Comparison of ENCODE assay signal across 16 cellular contexts in genomic region chr6:7902221-7902620, GRCh38.
"Had no signal": no experiment of that assay in that cellular context is flagged by ENCODE, and none has a peak within 500 bp of the region (broad histone marks: within the 10 kb centered on the region; RNA-seq: fewer than 3 reads in every experiment).

No MANE protein-coding gene starts in this region.

- H3K27me3 ChIP-seq: cardiac muscle cell, left lung, sigmoid colon, spleen had no signal

- H3K4me3 ChIP-seq: cardiac muscle cell, left lung, sigmoid colon, spleen, thoracic aorta had no signal

- H3K27ac ChIP-seq: cardiac muscle cell, left lung, sigmoid colon, spleen, thoracic aorta had no signal

- H3K9me3 ChIP-seq: left lung, sigmoid colon, spleen, thoracic aorta had no signal

- ATAC-seq: activated CD4-positive, CD25-positive, alpha-beta regulatory T cell treated with anti-CD3 and anti-CD28 coated beads, Interleukin-2, amount 50 U/mL, for 24 hours; left lung; stimulated activated memory B cell treated with anti-CD40 and anti-IgM and Interleukin-4, amounts not matched to agents 10 μg/mL and 1 μg/mL and 100 μg/mL, for 72 hours; T-cell had no signal

- H3K4me1 ChIP-seq: sigmoid colon had no signal

- DNase-seq: activated CD4-positive, alpha-beta T cell treated with anti-CD3 and anti-CD28 coated beads, Interleukin-2, amount 50 U/mL, for 1 hour; activated CD8-positive, alpha-beta memory T cell treated with anti-CD3 and anti-CD28 coated beads for 24 hours; activated naive CD8-positive, alpha-beta T cell treated with anti-CD3 and anti-CD28 coated beads for 36 hours; amniotic stem cell; head of caudate nucleus; left lung; nephron progenitor cell; nucleus accumbens; sigmoid colon; spleen; stimulated activated CD4-positive, alpha-beta T cell treated with anti-CD3 and anti-CD28 coated beads, Interleukin-4, amount 100 ng/mL, for 4 hours; T-cell had no signal
